ENCODE assay signal across 23 cellular contexts in genomic region chr3:56491566-56491965, GRCh38. TPM values are rescaled to one million over a fixed set of nuclear protein-coding genes. Genes with fewer than 3 reads are reported as not detected.
"Had no signal": no experiment of that assay in that cellular context is flagged by ENCODE, and none has a peak within 500 bp of the region (broad histone marks: within the 10 kb centered on the region; RNA-seq: fewer than 3 reads in every experiment).

No MANE protein-coding gene starts in this region.

- DNase-seq: effector CD4-positive, alpha-beta T cell; endodermal cell; foreskin melanocyte; head of caudate nucleus; mucosa of descending colon; naive thymus-derived CD8-positive, alpha-beta T cell; psoas muscle; sigmoid colon; stimulated activated CD4-positive, alpha-beta T cell treated with anti-CD3 and anti-CD28 coated beads, Interleukin-2, amount 100 ng/mL, for 24 hours; stimulated activated CD4-positive, alpha-beta T cell treated with anti-CD3 and anti-CD28 coated beads, Interleukin-4, amount 100 ng/mL, for 4 hours; stimulated activated naive B cell treated with anti-CD40 and anti-IgM and Interleukin-4, amounts not matched to agents 10 μg/mL and 1 μg/mL and 100 μg/mL, for 72 hours; stimulated activated naive CD8-positive, alpha-beta T cell treated with anti-CD3 and anti-CD28 coated beads, Interleukin-15, amount 100 ng/mL, for 72 hours; testis; upper lobe of right lung had no signal

- H3K27me3 ChIP-seq: right atrium auricular region, testis, tibial nerve, vagina had no signal

- H3K9me3 ChIP-seq: esophagus muscularis mucosa, mucosa of descending colon, neutrophil, psoas muscle, right atrium auricular region, sigmoid colon, testis, tibial nerve, upper lobe of right lung, vagina had no signal

- H3K79me2 ChIP-seq: hepatocyte had no signal

- ATAC-seq: mucosa of descending colon; naive thymus-derived CD8-positive, alpha-beta T cell; psoas muscle; stimulated activated naive B cell treated with anti-CD40 and anti-IgM and Interleukin-4, amounts not matched to agents 10 μg/mL and 1 μg/mL and 100 μg/mL, for 72 hours; stimulated activated naive CD8-positive, alpha-beta T cell treated with anti-CD3 and anti-CD28 coated beads, Interleukin-15, amount 100 ng/mL, for 72 hours; upper lobe of right lung had no signal

- H3K4me2 ChIP-seq: hepatocyte had no signal

- H3K4me3 ChIP-seq: coronary artery, esophagus muscularis mucosa, hepatocyte, mucosa of descending colon, psoas muscle, right atrium auricular region, sigmoid colon, skin epidermis, testis, tibial nerve, upper lobe of right lung, vagina had no signal

- H2AFZ ChIP-seq: hepatocyte had no signal

- H3K27ac ChIP-seq: coronary artery, esophagus muscularis mucosa, hepatocyte, neutrophil, psoas muscle, right atrium auricular region, sigmoid colon, skin epidermis, testis, tibial nerve, upper lobe of right lung, vagina had no signal

- H3K4me1 ChIP-seq: esophagus muscularis mucosa, psoas muscle, right atrium auricular region, sigmoid colon, testis, tibial nerve, upper lobe of right lung, vagina had no signal

- H3K36me3 ChIP-seq: esophagus muscularis mucosa, neutrophil, right atrium auricular region, sigmoid colon, tibial nerve, upper lobe of right lung, vagina had no signal

RNA-seq across cellular contexts. Expression of gene ERC2, which starts 23.3 kb away (rescaled TPM):
- total RNA-seq: naive thymus-derived CD8-positive, alpha-beta T cell had no signal
- polyA plus RNA-seq: liver had no signal
